Comparison of ENCODE assay signal across 17 cellular contexts in the genomic region with DNA sequence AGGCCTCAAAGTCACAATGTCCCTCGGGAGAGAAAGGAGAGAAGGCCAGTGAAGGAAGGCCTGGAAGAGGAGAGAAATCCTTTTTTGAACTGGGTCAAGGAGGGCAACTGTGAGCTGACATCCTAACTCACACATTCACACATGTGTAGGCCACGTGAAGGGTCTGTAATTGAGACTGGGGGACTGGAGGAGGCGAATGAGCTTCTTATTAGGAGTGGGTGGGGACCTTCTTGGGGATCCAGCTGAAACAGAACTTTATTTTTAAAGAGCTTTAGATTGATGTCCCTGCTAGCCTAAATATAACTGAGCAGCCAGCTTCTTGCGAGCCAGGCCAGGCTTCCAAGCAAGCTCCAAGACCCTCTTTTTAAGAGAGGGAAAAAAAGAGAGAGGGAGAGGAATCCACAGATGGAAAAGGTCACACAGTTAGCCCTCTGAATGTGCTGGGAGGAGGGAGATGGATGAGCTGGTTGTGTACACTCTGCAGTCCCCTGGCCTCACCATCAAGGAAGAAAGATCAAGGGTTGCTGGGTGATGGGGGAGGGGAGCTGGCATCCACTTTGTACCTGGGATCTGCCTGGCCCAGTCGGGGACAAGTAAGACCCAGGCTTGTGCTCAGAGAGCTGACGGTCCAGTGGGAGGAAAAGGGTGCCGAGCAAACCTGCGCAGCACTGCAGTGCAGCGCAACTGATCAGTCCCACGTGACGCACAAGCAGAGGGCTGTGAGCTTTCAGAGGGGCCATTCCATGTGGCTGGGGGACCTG.
A peak's percentile ranks its signal among the peaks of the same experiment; 100 is the strongest.
DNase-seq lines count a peak whose midpoint lies in the region; ATAC-seq, FAIRE-seq and TF ChIP-seq lines count a peak whose summit lies in the region.
"Had no signal": no experiment of that assay in that cellular context is flagged by ENCODE, and none has a peak within 500 bp of the region (broad histone marks: within the 10 kb centered on the region; RNA-seq: fewer than 3 reads in every experiment).

No MANE protein-coding gene starts in this region.

- H3K4me1 ChIP-seq in H9 (ENCODE audit: insufficient read depth, low read length), result peaks cover 5% of the 10 kb centered on the region; the same call in 1 of the 2 replicates
- peaks cover 0 to 2% of the 10 kb centered on the region in 2 donors for H3K4me1 ChIP-seq in small intestine (ENCODE audit: control insufficient read depth in 2 of 2, insufficient read depth in 1 of 2, low read depth in 1 of 2, low read length in 1 of 2)

- H3K9ac ChIP-seq in H9 (ENCODE audit: extremely low read depth, insufficient read length, low read length), result no peak overlapping the region

- H2BK12ac ChIP-seq in H9 (ENCODE audit: insufficient read length, low read depth, low read length), result no peak overlapping the region

- H4K91ac ChIP-seq in H9 (ENCODE audit: insufficient read length, low read depth, low read length), result no peak overlapping the region

- H3K9me3 ChIP-seq in H9 (ENCODE audit: control insufficient read depth, low read depth, low read length), result no peaks in the 10 kb centered on the region
- H3K9me3 ChIP-seq in small intestine (ENCODE audit: control insufficient read depth, low read depth), result no peaks in the 10 kb centered on the region

- H3K27ac Mint-ChIP-seq in H9, result no peak overlapping the region
- no peak overlapping the region for H3K27ac Mint-ChIP-seq in effector memory CD8-positive, alpha-beta T cell
- H3K27ac Mint-ChIP-seq: HFFc6 had no signal

- no CpG with 5 or more reads among the region's 11 CpGs for WGBS in H9 (ENCODE audit: extremely low coverage, insufficient read length, low lambda C conversion rate)
- 74 to 81% methylated on average over 11 of the region's 11 CpGs for WGBS in lower leg skin, 2 donors
- WGBS in small intestine, 3 donors, result 67 to 76% (median 68%) methylated on average over 11 of the region's 11 CpGs

- FAIRE-seq in small intestine (lab: Jason Lieb, UNC), result no peak
- FAIRE-seq: G401.6, GM18507 had no signal

- H3K4me3 ChIP-seq in lower leg skin (ENCODE audit: low read depth, poor library complexity, severe bottlenecking) (no peak overlapping the region), small intestine (ENCODE audit: low read depth in 1 of 2, low read length in 2 of 2) (no peak overlapping the region)

- H3K18ac ChIP-seq in H9 (ENCODE audit: insufficient read length, low read depth, low read length), result no peak overlapping the region

- TF ChIP-seq CTCF in H9 (conservative IDR thresholded peaks at IDR 0.05), result no peak
- TF ChIP-seq CTCF in lower leg skin (IDR thresholded peaks at IDR 0.05), result no peak

- peaks cover 3 to 16% (median 5%) of the 10 kb centered on the region in 3 experiments; a peak in 6 of 7 replicates for H3K36me3 Mint-ChIP-seq in H9 (ENCODE audit: insufficient read depth in 1 of 3, low read depth in 3 of 3)
- H3K36me3 Mint-ChIP-seq in effector memory CD8-positive, alpha-beta T cell (ENCODE audit: insufficient read depth), result peaks cover 3% of the 10 kb centered on the region

- no peaks in the 10 kb centered on the region for H3K27me3 ChIP-seq in H9 (ENCODE audit: insufficient read depth, low read length)
- H3K27me3 ChIP-seq in small intestine (ENCODE audit: control insufficient read depth in 2 of 2, insufficient read depth in 2 of 2, low read length in 2 of 2), result no peaks in the 10 kb centered on the region

- no peak for TF ChIP-seq POLR2A in lower leg skin (IDR thresholded peaks at IDR 0.05)

- H3K4ac ChIP-seq in H9 (ENCODE audit: low read depth, low read length), result no peak overlapping the region

- no peak overlapping the region for H4K8ac ChIP-seq in H9 (replicated peaks; ENCODE audit: insufficient read length, low read depth, low read length)

- H2BK120ac ChIP-seq in H9 (ENCODE audit: low read depth, low read length, poor library complexity, severe bottlenecking), result no peak overlapping the region

- no peak overlapping the region for H3K23ac ChIP-seq in H9 (ENCODE audit: insufficient read length, low read depth, low read length)

- H2BK20ac ChIP-seq in H9 (ENCODE audit: low read depth, low read length, poor library complexity, severe bottlenecking), result no peak overlapping the region

- no peaks in the 10 kb centered on the region; the same call in 1 of the 2 replicates for H3K27me3 Mint-ChIP-seq in H9 (ENCODE audit: low read depth)
- no peaks in the 10 kb centered on the region for H3K27me3 Mint-ChIP-seq in effector memory CD8-positive, alpha-beta T cell

- H3K36me3 ChIP-seq in small intestine (ENCODE audit: control insufficient read depth in 2 of 2, insufficient read depth in 2 of 2, low read length in 2 of 2), result no peaks in the 10 kb centered on the region

- no peaks in the 10 kb centered on the region for H3K79me1 ChIP-seq in H9 (ENCODE audit: insufficient read depth, low read depth, low read length, poor library complexity, severe bottlenecking)

- no peak overlapping the region for H3K56ac ChIP-seq in H9 (ENCODE audit: insufficient read length, low read depth, low read length)

- ATAC-seq in effector memory CD8-positive, alpha-beta T cell (replicated peaks), result no peak

- H3K9me3 Mint-ChIP-seq in H9, result peaks cover 11 to 18% of the 10 kb centered on the region in 2 experiments
- peaks cover 0 to 2% of the 10 kb centered on the region in 2 donors for H3K9me3 Mint-ChIP-seq in effector memory CD8-positive, alpha-beta T cell

- H3K14ac ChIP-seq in H9 (ENCODE audit: insufficient read depth, low read length), result no peak overlapping the region

- H4K20me1 ChIP-seq in H9 (ENCODE audit: control insufficient read depth, insufficient read depth, insufficient read length), result no peaks in the 10 kb centered on the region

- H3K4me1 Mint-ChIP-seq in H9, result peaks cover 10 to 12% of the 10 kb centered on the region in 2 experiments
- H3K4me1 Mint-ChIP-seq in effector memory CD8-positive, alpha-beta T cell (ENCODE audit: low read depth in 2 of 2), result no peaks in the 10 kb centered on the region

- H3K4me3 Mint-ChIP-seq in H9, result no peak overlapping the region
- no peak overlapping the region for H3K4me3 Mint-ChIP-seq in effector memory CD8-positive, alpha-beta T cell
- H3K4me3 Mint-ChIP-seq: HFFc6, neural crest cell had no signal

- no peak overlapping the region for H3K4me2 ChIP-seq in H9 (ENCODE audit: insufficient read depth, insufficient read length, low read length)

- H3T11ph ChIP-seq in H9 (ENCODE audit: low read length), result no peak overlapping the region

- no peak overlapping the region for H2AFZ ChIP-seq in H9 (ENCODE audit: low read length)

- H3K27ac ChIP-seq in H9 (ENCODE audit: insufficient read length, low read depth, low read length), result no peak overlapping the region
- H3K27ac ChIP-seq in small intestine (ENCODE audit: low read depth in 1 of 2, low read length in 1 of 2), result peak overlapping the region in 1 of 2 donors; percentile 69

- H2AK5ac ChIP-seq in H9 (ENCODE audit: insufficient read length, low read length), result no peak overlapping the region

- no peaks in the 10 kb centered on the region for H3K23me2 ChIP-seq in H9 (ENCODE audit: insufficient read length, low read depth, low read length, poor library complexity, severe bottlenecking)

- H3K79me2 ChIP-seq in H9 (ENCODE audit: insufficient read depth, low read length), result no peaks in the 10 kb centered on the region

- DNase-seq in H9 (peak; percentile 10), ecto neural progenitor cell (ENCODE audit: low spot score) (peak; percentile 43), lower leg skin (ENCODE audit: low spot score in 2 of 2) (peak; percentile 12 to 84), small intestine (peak; percentile 24), NCI-H1105 treated with DMSO at 0.1 percent for 48 hours (lab: John Stamatoyannopoulos, UW) (no peak), cerebellar cortex (ENCODE audit: low spot score) (no peak), NCI-H82 (lab: John Stamatoyannopoulos, UW) (no peak)
- no peak for DNase-seq in effector memory CD8-positive, alpha-beta T cell
- DNase-seq: activated T-cell treated with anti-CD3 and anti-CD28 coated beads for 4 hours, amniotic stem cell, NCI-H146, NCI-H69, SHP77 had no signal

- intact Hi-C loops in lower leg skin (cut with DNase I; ENCODE audit: low total_unique reads), result no loop called here

- H2BK15ac ChIP-seq in H9 (ENCODE audit: low read depth, low read length), result no peak overlapping the region

- no peak overlapping the region for H2BK5ac ChIP-seq in H9 (ENCODE audit: insufficient read length, low read length)

- H4K5ac ChIP-seq in H9 (ENCODE audit: insufficient read length, low read depth, low read length), result no peak overlapping the region

Comparison
In these comparisons a context has a peak if more than half of its experiments do, and no peak if none do; other contexts are left out.
1. DNase-seq: peak in H9 (single experiment), ecto neural progenitor cell (single experiment), lower leg skin (2 of 2) and small intestine (single experiment); none in NCI-H1105 treated with DMSO at 0.1 percent for 48 hours (single experiment), cerebellar cortex (single experiment), NCI-H82 (single experiment) and effector memory CD8-positive, alpha-beta T cell (0 of 3).